Comparison of ENCODE assay signal across 3 cellular contexts in the genomic region with DNA sequence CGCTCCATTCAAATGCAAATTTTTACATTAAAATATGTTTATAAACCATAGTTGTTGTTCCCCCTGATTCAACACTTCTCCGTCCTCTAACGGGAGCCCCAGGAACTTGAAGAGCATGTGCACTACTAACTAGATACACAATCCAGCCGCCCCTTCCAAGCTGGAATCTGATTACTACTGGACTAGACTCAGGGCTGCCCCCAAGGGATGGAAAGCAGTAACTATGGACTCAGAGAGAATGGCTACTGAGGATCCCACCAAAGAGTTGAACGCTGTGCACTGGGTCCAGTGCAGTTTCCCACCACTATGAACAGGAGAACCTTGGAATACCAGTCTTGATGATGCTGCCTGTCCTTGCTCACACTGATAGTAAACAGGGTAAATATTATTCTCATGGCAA.
TF ChIP-seq lines count a peak whose summit lies in the region.

No MANE protein-coding gene starts in this region.

TF ChIP-seq in GM23338, 12 proteins besides CTCF, POLR2A, EP300 and RAD21:
- TF ChIP-seq EZH2 (IDR thresholded peaks at IDR 0.05; ENCODE audit: low read depth, unreplicated experiment) = no peak
- TF ChIP-seq, protein P1, sequence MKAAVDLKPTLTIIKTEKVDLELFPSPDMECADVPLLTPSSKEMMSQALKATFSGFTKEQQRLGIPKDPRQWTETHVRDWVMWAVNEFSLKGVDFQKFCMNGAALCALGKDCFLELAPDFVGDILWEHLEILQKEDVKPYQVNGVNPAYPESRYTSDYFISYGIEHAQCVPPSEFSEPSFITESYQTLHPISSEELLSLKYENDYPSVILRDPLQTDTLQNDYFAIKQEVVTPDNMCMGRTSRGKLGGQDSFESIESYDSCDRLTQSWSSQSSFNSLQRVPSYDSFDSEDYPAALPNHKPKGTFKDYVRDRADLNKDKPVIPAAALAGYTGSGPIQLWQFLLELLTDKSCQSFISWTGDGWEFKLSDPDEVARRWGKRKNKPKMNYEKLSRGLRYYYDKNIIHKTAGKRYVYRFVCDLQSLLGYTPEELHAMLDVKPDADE (IDR thresholded peaks at IDR 0.05) = no peak
- TF ChIP-seq, protein P2, sequence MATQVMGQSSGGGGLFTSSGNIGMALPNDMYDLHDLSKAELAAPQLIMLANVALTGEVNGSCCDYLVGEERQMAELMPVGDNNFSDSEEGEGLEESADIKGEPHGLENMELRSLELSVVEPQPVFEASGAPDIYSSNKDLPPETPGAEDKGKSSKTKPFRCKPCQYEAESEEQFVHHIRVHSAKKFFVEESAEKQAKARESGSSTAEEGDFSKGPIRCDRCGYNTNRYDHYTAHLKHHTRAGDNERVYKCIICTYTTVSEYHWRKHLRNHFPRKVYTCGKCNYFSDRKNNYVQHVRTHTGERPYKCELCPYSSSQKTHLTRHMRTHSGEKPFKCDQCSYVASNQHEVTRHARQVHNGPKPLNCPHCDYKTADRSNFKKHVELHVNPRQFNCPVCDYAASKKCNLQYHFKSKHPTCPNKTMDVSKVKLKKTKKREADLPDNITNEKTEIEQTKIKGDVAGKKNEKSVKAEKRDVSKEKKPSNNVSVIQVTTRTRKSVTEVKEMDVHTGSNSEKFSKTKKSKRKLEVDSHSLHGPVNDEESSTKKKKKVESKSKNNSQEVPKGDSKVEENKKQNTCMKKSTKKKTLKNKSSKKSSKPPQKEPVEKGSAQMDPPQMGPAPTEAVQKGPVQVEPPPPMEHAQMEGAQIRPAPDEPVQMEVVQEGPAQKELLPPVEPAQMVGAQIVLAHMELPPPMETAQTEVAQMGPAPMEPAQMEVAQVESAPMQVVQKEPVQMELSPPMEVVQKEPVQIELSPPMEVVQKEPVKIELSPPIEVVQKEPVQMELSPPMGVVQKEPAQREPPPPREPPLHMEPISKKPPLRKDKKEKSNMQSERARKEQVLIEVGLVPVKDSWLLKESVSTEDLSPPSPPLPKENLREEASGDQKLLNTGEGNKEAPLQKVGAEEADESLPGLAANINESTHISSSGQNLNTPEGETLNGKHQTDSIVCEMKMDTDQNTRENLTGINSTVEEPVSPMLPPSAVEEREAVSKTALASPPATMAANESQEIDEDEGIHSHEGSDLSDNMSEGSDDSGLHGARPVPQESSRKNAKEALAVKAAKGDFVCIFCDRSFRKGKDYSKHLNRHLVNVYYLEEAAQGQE (IDR thresholded peaks at IDR 0.05; ENCODE audit: unreplicated experiment) = no peak
- TF ChIP-seq STAT1 (IDR thresholded peaks at IDR 0.05; ENCODE audit: unreplicated experiment) = no peak
- TF ChIP-seq POLR2AphosphoS5 (IDR thresholded peaks at IDR 0.05; ENCODE audit: low read depth) = no peak
- TF ChIP-seq NANOG (IDR thresholded peaks at IDR 0.05; ENCODE audit: borderline replicate concordance) = no peak

TF ChIP-seq in IMR-90, 13 proteins besides CTCF, POLR2A, EP300 and RAD21:
- TF ChIP-seq FOS (IDR thresholded peaks at IDR 0.05; ENCODE audit: low read depth, low read length) (no peak), SMC3 (IDR thresholded peaks at IDR 0.05; ENCODE audit: low read depth, low read length) (no peak), MAFK (IDR thresholded peaks at IDR 0.05; ENCODE audit: low read depth, low read length) (no peak), MXI1 (IDR thresholded peaks at IDR 0.05; ENCODE audit: borderline replicate concordance, low read depth, low read length) (no peak), CEBPB (IDR thresholded peaks at IDR 0.05; ENCODE audit: low read depth, low read length) (no peak), RCOR1 (IDR thresholded peaks at IDR 0.05; ENCODE audit: insufficient replicate concordance, low read length) (no peak), CHD1 (IDR thresholded peaks at IDR 0.05; ENCODE audit: low read depth, low read length) (no peak), MAZ (IDR thresholded peaks at IDR 0.05; ENCODE audit: borderline replicate concordance, low read depth, low read length) (no peak), BHLHE40 (IDR thresholded peaks at IDR 0.05; ENCODE audit: low read depth, low read length) (no peak), NFE2L2 (IDR thresholded peaks at IDR 0.05; ENCODE audit: low read depth, low read length) (no peak), RFX5 (IDR thresholded peaks at IDR 0.05; ENCODE audit: low read depth, low read length) (no peak)
- TF ChIP-seq, protein P3, sequence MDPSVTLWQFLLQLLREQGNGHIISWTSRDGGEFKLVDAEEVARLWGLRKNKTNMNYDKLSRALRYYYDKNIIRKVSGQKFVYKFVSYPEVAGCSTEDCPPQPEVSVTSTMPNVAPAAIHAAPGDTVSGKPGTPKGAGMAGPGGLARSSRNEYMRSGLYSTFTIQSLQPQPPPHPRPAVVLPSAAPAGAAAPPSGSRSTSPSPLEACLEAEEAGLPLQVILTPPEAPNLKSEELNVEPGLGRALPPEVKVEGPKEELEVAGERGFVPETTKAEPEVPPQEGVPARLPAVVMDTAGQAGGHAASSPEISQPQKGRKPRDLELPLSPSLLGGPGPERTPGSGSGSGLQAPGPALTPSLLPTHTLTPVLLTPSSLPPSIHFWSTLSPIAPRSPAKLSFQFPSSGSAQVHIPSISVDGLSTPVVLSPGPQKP (IDR thresholded peaks at IDR 0.05; ENCODE audit: borderline replicate concordance, low read depth, low read length) = no peak
- TF ChIP-seq, protein P4, sequence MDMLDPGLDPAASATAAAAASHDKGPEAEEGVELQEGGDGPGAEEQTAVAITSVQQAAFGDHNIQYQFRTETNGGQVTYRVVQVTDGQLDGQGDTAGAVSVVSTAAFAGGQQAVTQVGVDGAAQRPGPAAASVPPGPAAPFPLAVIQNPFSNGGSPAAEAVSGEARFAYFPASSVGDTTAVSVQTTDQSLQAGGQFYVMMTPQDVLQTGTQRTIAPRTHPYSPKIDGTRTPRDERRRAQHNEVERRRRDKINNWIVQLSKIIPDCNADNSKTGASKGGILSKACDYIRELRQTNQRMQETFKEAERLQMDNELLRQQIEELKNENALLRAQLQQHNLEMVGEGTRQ (IDR thresholded peaks at IDR 0.05; ENCODE audit: low read depth, low read length) = no peak
TF ChIP-seq in IMR-90: peak in this region for 0.

TF ChIP-seq in HepG2, 621 proteins besides CTCF, POLR2A, EP300 and RAD21:
- TF ChIP-seq, protein P5, sequence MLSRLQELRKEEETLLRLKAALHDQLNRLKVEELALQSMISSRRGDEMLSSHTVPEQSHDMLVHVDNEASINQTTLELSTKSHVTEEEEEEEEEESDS (CRISPR knock-in tag; IDR thresholded peaks at IDR 0.05; ENCODE audit: borderline replicate concordance) = no peak
- TF ChIP-seq, protein P6, sequence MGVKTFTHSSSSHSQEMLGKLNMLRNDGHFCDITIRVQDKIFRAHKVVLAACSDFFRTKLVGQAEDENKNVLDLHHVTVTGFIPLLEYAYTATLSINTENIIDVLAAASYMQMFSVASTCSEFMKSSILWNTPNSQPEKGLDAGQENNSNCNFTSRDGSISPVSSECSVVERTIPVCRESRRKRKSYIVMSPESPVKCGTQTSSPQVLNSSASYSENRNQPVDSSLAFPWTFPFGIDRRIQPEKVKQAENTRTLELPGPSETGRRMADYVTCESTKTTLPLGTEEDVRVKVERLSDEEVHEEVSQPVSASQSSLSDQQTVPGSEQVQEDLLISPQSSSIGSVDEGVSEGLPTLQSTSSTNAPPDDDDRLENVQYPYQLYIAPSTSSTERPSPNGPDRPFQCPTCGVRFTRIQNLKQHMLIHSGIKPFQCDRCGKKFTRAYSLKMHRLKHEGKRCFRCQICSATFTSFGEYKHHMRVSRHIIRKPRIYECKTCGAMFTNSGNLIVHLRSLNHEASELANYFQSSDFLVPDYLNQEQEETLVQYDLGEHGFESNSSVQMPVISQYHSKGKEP (CRISPR knock-in tag; IDR thresholded peaks at IDR 0.05) = no peak
- TF ChIP-seq ZNF484 (CRISPR knock-in tag; IDR thresholded peaks at IDR 0.05; ENCODE audit: borderline replicate concordance, low read depth) (no peak), TCF12 (IDR thresholded peaks at IDR 0.05) (no peak), TCF12 (CRISPR knock-in tag; IDR thresholded peaks at IDR 0.05) (no peak), STAG1 (CRISPR knock-in tag; IDR thresholded peaks at IDR 0.05) (peak; percentile 36)
- TF ChIP-seq, protein P7, sequence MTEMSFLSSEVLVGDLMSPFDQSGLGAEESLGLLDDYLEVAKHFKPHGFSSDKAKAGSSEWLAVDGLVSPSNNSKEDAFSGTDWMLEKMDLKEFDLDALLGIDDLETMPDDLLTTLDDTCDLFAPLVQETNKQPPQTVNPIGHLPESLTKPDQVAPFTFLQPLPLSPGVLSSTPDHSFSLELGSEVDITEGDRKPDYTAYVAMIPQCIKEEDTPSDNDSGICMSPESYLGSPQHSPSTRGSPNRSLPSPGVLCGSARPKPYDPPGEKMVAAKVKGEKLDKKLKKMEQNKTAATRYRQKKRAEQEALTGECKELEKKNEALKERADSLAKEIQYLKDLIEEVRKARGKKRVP (CRISPR knock-in tag; IDR thresholded peaks at IDR 0.05) = no peak
TF ChIP-seq in HepG2: peak in this region for 1.
